24 cellular contexts compared by ENCODE assay signal in the genomic region with DNA sequence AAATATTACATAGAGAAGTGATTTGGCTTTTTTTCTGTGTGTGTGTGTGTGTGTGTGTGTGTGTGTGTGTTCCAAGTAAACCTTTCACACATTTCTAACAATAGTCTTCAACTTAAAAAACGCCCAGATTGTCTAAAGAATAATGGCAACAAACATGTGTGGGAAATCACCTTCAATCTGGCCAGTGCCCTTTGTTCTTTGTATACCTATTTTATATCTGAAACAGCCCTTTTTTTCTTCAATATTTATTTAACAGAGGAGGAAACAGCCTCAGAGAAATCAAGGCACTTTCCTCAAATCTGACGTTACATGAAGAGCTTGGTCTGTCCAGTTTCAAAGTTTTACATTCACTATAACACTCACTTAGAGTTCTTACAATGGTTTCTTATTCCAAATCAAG. TPM values are rescaled to one million over a fixed set of nuclear protein-coding genes. Genes with fewer than 3 reads are reported as not detected.
"Had no signal": no experiment of that assay in that cellular context is flagged by ENCODE, and none has a peak within 500 bp of the region (broad histone marks: within the 10 kb centered on the region; RNA-seq: fewer than 3 reads in every experiment).

No MANE protein-coding gene starts in this region.

- ATAC-seq: HepG2, PC-3, Right ventricle myocardium inferior had no signal

- H3K36me3 ChIP-seq: MG63, Peyer's patch, SJSA1 had no signal

- H3K4me3 ChIP-seq: MG63, Peyer's patch, SJSA1, SK-N-MC had no signal

- DNase-seq: Karpas-422, KG1, MG63, NCI-H1092 treated with DMSO at 0.1 percent for 48 hours, NCI-H1436, NCI-H187, NCI-H2029, NCI-H2081 treated with DMSO at 0.1 percent for 48 hours, NCI-H2171, NCI-H446, NCI-H510A, NCI-H524 treated with DMSO at 0.1 percent for 48 hours, NCI-H69, NCI-H774, Peyer's patch, SHP77 treated with DMSO at 0.1 percent for 48 hours had no signal

- H3K4me1 ChIP-seq: Peyer's patch had no signal

- H3K9me3 ChIP-seq: MG63, Peyer's patch, SJSA1 had no signal

- H3K27ac ChIP-seq: SJSA1, SK-N-MC had no signal

RNA-seq across cellular contexts. Expression of a gene that starts 25.3 kb away (rescaled TPM):
- total RNA-seq: HepG2, HT1080, IMR-90, PC-3, Peyer's patch, Right ventricle myocardium inferior, RPMI7951, SJSA1 had no signal
